35 cellular contexts compared by ENCODE assay signal in genomic region chr1:18146886-18147285, GRCh38. TPM values are rescaled to one million over a fixed set of nuclear protein-coding genes. Genes with fewer than 3 reads are reported as not detected.
"Had no signal": no experiment of that assay in that cellular context is flagged by ENCODE, and none has a peak within 500 bp of the region (broad histone marks: within the 10 kb centered on the region; RNA-seq: fewer than 3 reads in every experiment).

No MANE protein-coding gene starts in this region.

- H3K36me3 ChIP-seq: MG63 had no signal

- H3K4me3 ChIP-seq: MG63 had no signal

- H3K9me3 ChIP-seq: MG63 had no signal

- H3K27me3 ChIP-seq: MG63 had no signal

- DNase-seq: Karpas-422, Kasumi-1, MG63, MM.1S, MV-4-11, NCI-H1048, NCI-H1092, NCI-H1092 treated with DMSO at 0.1 percent for 48 hours, NCI-H1105, NCI-H1105 treated with DMSO at 0.1 percent for 48 hours, NCI-H1417, NCI-H1417 treated with DMSO at 0.1 percent for 48 hours, NCI-H1436, NCI-H1436 treated with DMSO at 0.1 percent for 48 hours, NCI-H146, NCI-H187, NCI-H187 treated with DMSO at 0.1 percent for 48 hours, NCI-H1930, NCI-H2029, NCI-H2029 treated with DMSO at 0.1 percent for 48 hours, NCI-H2081, NCI-H2081 treated with DMSO at 0.1 percent for 48 hours, NCI-H2107, NCI-H2171, NCI-H2227 treated with DMSO at 0.1 percent for 48 hours, NCI-H226, NCI-H345, NCI-H446 treated with DMSO at 0.1 percent for 48 hours, NCI-H510A, NCI-H510A treated with DMSO at 0.1 percent for 48 hours, NCI-H524 had no signal

RNA-seq across cellular contexts. Expression of gene IGSF21, which starts 39.3 kb away (rescaled TPM):
- total RNA-seq: LHCN-M2, M059J, MCF 10A, NCI-H460 had no signal
